ENCODE assay signal across 27 cellular contexts in genomic region chr6:109330263-109330662, GRCh38.
"Had no signal": no experiment of that assay in that cellular context is flagged by ENCODE, and none has a peak within 500 bp of the region (broad histone marks: within the 10 kb centered on the region; RNA-seq: fewer than 3 reads in every experiment).

No MANE protein-coding gene starts in this region.

- H3K9me3 Mint-ChIP-seq: nephron; neural progenitor cell; stimulated activated effector memory CD8-positive, alpha-beta T cell treated with anti-CD3 and anti-CD28 coated beads, Interleukin-12 subunit alpha, Interleukin-12 subunit beta, amount 100 ng/mL, for 72 hours had no signal

- H3K27ac Mint-ChIP-seq: nephron; neural progenitor cell; progenitor cell of endocrine pancreas; stimulated activated effector memory CD8-positive, alpha-beta T cell treated with anti-CD3 and anti-CD28 coated beads, Interleukin-12 subunit alpha, Interleukin-12 subunit beta, amount 100 ng/mL, for 72 hours; stimulated activated naive B cell treated with anti-CD40 and anti-IgM and Interleukin-4, amounts not matched to agents 10 μg/mL and 1 μg/mL and 100 μg/mL, for 72 hours; stimulated activated naive CD8-positive, alpha-beta T cell treated with anti-CD3 and anti-CD28 coated beads, Interleukin-15, Interleukin-2, amounts not matched to agents 100 ng/mL and 50 ng/mL, for 24 hours had no signal

- H3K27me3 ChIP-seq: neural progenitor cell, ovary, right lobe of liver, sigmoid colon, stomach, thyroid gland, tibial nerve, upper lobe of left lung, vagina had no signal

- H3K36me3 ChIP-seq: neural progenitor cell, ovary, right lobe of liver, sigmoid colon, stomach, thoracic aorta, thyroid gland, tibial nerve, upper lobe of left lung, vagina had no signal

- DNase-seq: occipital lobe; ovary; posterior cingulate gyrus; psoas muscle; right cardiac atrium; right lobe of liver; sigmoid colon; small intestine; stimulated activated CD4-positive, alpha-beta T cell treated with anti-CD3 and anti-CD28 coated beads, Interleukin-15, amount 100 ng/mL, for 24 hours; stimulated activated CD4-positive, alpha-beta T cell treated with anti-CD3 and anti-CD28 coated beads, Interleukin-2, amount 100 ng/mL, for 24 hours; stimulated activated CD4-positive, alpha-beta T cell treated with anti-CD3 and anti-CD28 coated beads, Interleukin-2, amount 100 ng/mL, for 48 hours; stimulated activated CD4-positive, alpha-beta T cell treated with anti-CD3 and anti-CD28 coated beads, Interleukin-4, amount 100 ng/mL, for 24 hours; stimulated activated naive B cell treated with anti-CD40 and anti-IgM and Interleukin-4, amounts not matched to agents 10 μg/mL and 1 μg/mL and 100 μg/mL, for 72 hours; stimulated activated naive CD4-positive, alpha-beta T cell treated with Interleukin-2 at 50 U/mL for 16 hours; stomach; thyroid gland; trophoblast cell; upper lobe of left lung had no signal

- H3K4me3 Mint-ChIP-seq: nephron; neural progenitor cell; stimulated activated effector memory CD8-positive, alpha-beta T cell treated with anti-CD3 and anti-CD28 coated beads, Interleukin-12 subunit alpha, Interleukin-12 subunit beta, amount 100 ng/mL, for 72 hours; stimulated activated naive B cell treated with anti-CD40 and anti-IgM and Interleukin-4, amounts not matched to agents 10 μg/mL and 1 μg/mL and 100 μg/mL, for 72 hours; stimulated activated naive CD8-positive, alpha-beta T cell treated with anti-CD3 and anti-CD28 coated beads, Interleukin-15, Interleukin-2, amounts not matched to agents 100 ng/mL and 50 ng/mL, for 24 hours had no signal

- H3K4me2 ChIP-seq: neural progenitor cell had no signal

- H3K27ac ChIP-seq: neural progenitor cell, ovary, parathyroid adenoma, psoas muscle, right lobe of liver, sigmoid colon, stomach, thoracic aorta, thyroid gland, tibial nerve, upper lobe of left lung, vagina had no signal

- H3K9ac ChIP-seq: neural progenitor cell, parathyroid adenoma had no signal

- H3K36me3 Mint-ChIP-seq: neural progenitor cell had no signal

- H3K9me3 ChIP-seq: ovary, psoas muscle, right lobe of liver, sigmoid colon, stomach, thoracic aorta, thyroid gland, tibial nerve, upper lobe of left lung, vagina had no signal

- H3K4me3 ChIP-seq: neural progenitor cell, ovary, psoas muscle, right lobe of liver, sigmoid colon, stomach, thoracic aorta, thyroid gland, tibial nerve, upper lobe of left lung, vagina had no signal

- H3K4me1 ChIP-seq: neural progenitor cell, parathyroid adenoma, right lobe of liver, sigmoid colon, thyroid gland, tibial nerve, vagina had no signal

- ATAC-seq: psoas muscle; right cardiac atrium; right lobe of liver; stimulated activated effector memory CD8-positive, alpha-beta T cell treated with anti-CD3 and anti-CD28 coated beads, Interleukin-12 subunit alpha, Interleukin-12 subunit beta, amount 100 ng/mL, for 72 hours; stimulated activated naive B cell treated with anti-CD40 and anti-IgM and Interleukin-4, amounts not matched to agents 10 μg/mL and 1 μg/mL and 100 μg/mL, for 72 hours had no signal

- H3K4me1 Mint-ChIP-seq: nephron; neural progenitor cell; stimulated activated effector memory CD8-positive, alpha-beta T cell treated with anti-CD3 and anti-CD28 coated beads, Interleukin-12 subunit alpha, Interleukin-12 subunit beta, amount 100 ng/mL, for 72 hours had no signal

- H3K27me3 Mint-ChIP-seq: progenitor cell of endocrine pancreas; stimulated activated naive B cell treated with anti-CD40 and anti-IgM and Interleukin-4, amounts not matched to agents 10 μg/mL and 1 μg/mL and 100 μg/mL, for 72 hours; stimulated activated naive CD8-positive, alpha-beta T cell treated with anti-CD3 and anti-CD28 coated beads, Interleukin-15, Interleukin-2, amounts not matched to agents 100 ng/mL and 50 ng/mL, for 24 hours had no signal
